18 cellular contexts compared by ENCODE assay signal in genomic region chr4:182085051-182085480, GRCh38.
A peak's percentile ranks its signal among the peaks of the same experiment; 100 is the strongest.
DNase-seq lines count a peak whose midpoint lies in the region; ATAC-seq lines count a peak whose summit lies in the region.
"Had no signal": no experiment of that assay in that cellular context is flagged by ENCODE, and none has a peak within 500 bp of the region (broad histone marks: within the 10 kb centered on the region; RNA-seq: fewer than 3 reads in every experiment).

No MANE protein-coding gene starts in this region.

- H3K36me3 Mint-ChIP-seq in effector memory CD8-positive, alpha-beta T cell (ENCODE audit: insufficient read depth), result no peaks in the 10 kb centered on the region
- H3K36me3 Mint-ChIP-seq: CD4-positive, CD25-positive, alpha-beta regulatory T cell; naive B cell; stimulated activated effector memory CD8-positive, alpha-beta T cell treated with anti-CD3 and anti-CD28 coated beads, Interleukin-12 subunit alpha, Interleukin-12 subunit beta, amount 100 ng/mL, for 72 hours had no signal

- H3K4me1 ChIP-seq in adipocyte (ENCODE audit: control insufficient read depth, insufficient read depth, low read length), result peaks cover 5% of the 10 kb centered on the region
- H3K4me1 ChIP-seq: right atrium auricular region, vagina had no signal

- no peak overlapping the region for H3K9ac ChIP-seq in adipocyte (ENCODE audit: low read length)

- H3K4me3 ChIP-seq in H7 (ENCODE audit: insufficient read depth, low read depth, low read length) (peak overlapping the region; percentile 14; the same call in 1 of the 2 replicates), adipocyte (ENCODE audit: low read length) (no peak overlapping the region)
- H3K4me3 ChIP-seq: right atrium auricular region, vagina had no signal

- no peaks in the 10 kb centered on the region for H3K4me1 Mint-ChIP-seq in effector memory CD8-positive, alpha-beta T cell (ENCODE audit: low read depth in 2 of 2)
- H3K4me1 Mint-ChIP-seq: CD4-positive, CD25-positive, alpha-beta regulatory T cell; naive B cell; stimulated activated effector memory CD8-positive, alpha-beta T cell treated with anti-CD3 and anti-CD28 coated beads, Interleukin-12 subunit alpha, Interleukin-12 subunit beta, amount 100 ng/mL, for 72 hours had no signal

- H3K9me3 Mint-ChIP-seq in effector memory CD8-positive, alpha-beta T cell, result no peaks in the 10 kb centered on the region
- H3K9me3 Mint-ChIP-seq: dendritic cell treated with granulocyte-macrophage colony-stimulating factor and Interleukin-4, amounts not matched to agents 40 ng/mL and 50 ng/mL, for 4 days; naive B cell; stimulated activated effector memory CD8-positive, alpha-beta T cell treated with anti-CD3 and anti-CD28 coated beads, Interleukin-12 subunit alpha, Interleukin-12 subunit beta, amount 100 ng/mL, for 72 hours had no signal

- H3K27me3 ChIP-seq in H7 (ENCODE audit: control insufficient read depth, insufficient read depth, low read length) (no peaks in the 10 kb centered on the region), adipocyte (replicated peaks; ENCODE audit: control insufficient read depth, insufficient read depth, low read length) (no peaks in the 10 kb centered on the region)
- H3K27me3 ChIP-seq: right atrium auricular region, vagina had no signal

- H3K9me3 ChIP-seq in adipocyte (ENCODE audit: control insufficient read depth, low read length), result no peaks in the 10 kb centered on the region
- H3K9me3 ChIP-seq: right atrium auricular region, vagina had no signal

- no peak for ATAC-seq in effector memory CD8-positive, alpha-beta T cell (replicated peaks)
- ATAC-seq in HG02623 (IDR thresholded peaks at IDR 0.05; ENCODE audit: unreplicated experiment), result no peak
- ATAC-seq: stimulated activated effector memory CD8-positive, alpha-beta T cell treated with anti-CD3 and anti-CD28 coated beads, Interleukin-12 subunit alpha, Interleukin-12 subunit beta, amount 100 ng/mL, for 72 hours had no signal

- no peak overlapping the region for H3K27ac Mint-ChIP-seq in effector memory CD8-positive, alpha-beta T cell
- H3K27ac Mint-ChIP-seq: CD4-positive, CD25-positive, alpha-beta regulatory T cell; dendritic cell treated with granulocyte-macrophage colony-stimulating factor and Interleukin-4, amounts not matched to agents 40 ng/mL and 50 ng/mL, for 4 days; naive B cell; stimulated activated effector memory CD8-positive, alpha-beta T cell treated with anti-CD3 and anti-CD28 coated beads, Interleukin-12 subunit alpha, Interleukin-12 subunit beta, amount 100 ng/mL, for 72 hours had no signal

- H3K36me3 ChIP-seq in H7 (replicated peaks; ENCODE audit: control insufficient read depth, insufficient read depth, low read length), result no peaks in the 10 kb centered on the region; the same call in 1 of the 2 replicates
- H3K36me3 ChIP-seq in adipocyte (ENCODE audit: control insufficient read depth, insufficient read depth, low read length, severe bottlenecking), result no peaks in the 10 kb centered on the region
- H3K36me3 ChIP-seq: right atrium auricular region, vagina had no signal

- no peaks in the 10 kb centered on the region for H3K27me3 Mint-ChIP-seq in effector memory CD8-positive, alpha-beta T cell
- H3K27me3 Mint-ChIP-seq: CD4-positive, CD25-positive, alpha-beta regulatory T cell; dendritic cell treated with granulocyte-macrophage colony-stimulating factor and Interleukin-4, amounts not matched to agents 40 ng/mL and 50 ng/mL, for 4 days; naive B cell had no signal

- H3K4me3 Mint-ChIP-seq in effector memory CD8-positive, alpha-beta T cell, result no peak overlapping the region
- H3K4me3 Mint-ChIP-seq: CD4-positive, CD25-positive, alpha-beta regulatory T cell; dendritic cell treated with granulocyte-macrophage colony-stimulating factor and Interleukin-4, amounts not matched to agents 40 ng/mL and 50 ng/mL, for 4 days; naive B cell; stimulated activated effector memory CD8-positive, alpha-beta T cell treated with anti-CD3 and anti-CD28 coated beads, Interleukin-12 subunit alpha, Interleukin-12 subunit beta, amount 100 ng/mL, for 72 hours had no signal

- DNase-seq in H7 (peak; percentile 30), adipocyte (ENCODE audit: low read depth) (peak; percentile 8), iPS-NIHi11 (ENCODE audit: low spot score) (peak; percentile 46), retina (peak; percentile 36), SKM-1 (lab: John Stamatoyannopoulos, UW; ENCODE audit: unreplicated experiment) (no peak), NCI-H1694 treated with DMSO at 0.1 percent for 48 hours (lab: John Stamatoyannopoulos, UW) (no peak)
- no peak for DNase-seq in effector memory CD8-positive, alpha-beta T cell
- DNase-seq: activated T-cell treated with anti-CD3 and anti-CD28 coated beads, Interleukin-2, amount 50 U/mL, for 48 hours; CD4-positive, CD25-positive, alpha-beta regulatory T cell; Karpas-422; naive B cell; NCI-H526; stimulated activated CD4-positive, alpha-beta T cell treated with anti-CD3 and anti-CD28 coated beads, Interleukin-4, amount 100 ng/mL, for 4 hours had no signal

Comparison
In these comparisons a context has a peak if more than half of its experiments do, and no peak if none do; other contexts are left out.
1. DNase-seq: peak in H7 (single experiment), adipocyte (single experiment), iPS-NIHi11 (single experiment) and retina (single experiment); none in SKM-1 (single experiment), NCI-H1694 treated with DMSO at 0.1 percent for 48 hours (single experiment) and effector memory CD8-positive, alpha-beta T cell (0 of 3).